23 cellular contexts compared by ENCODE assay signal in the genomic region with DNA sequence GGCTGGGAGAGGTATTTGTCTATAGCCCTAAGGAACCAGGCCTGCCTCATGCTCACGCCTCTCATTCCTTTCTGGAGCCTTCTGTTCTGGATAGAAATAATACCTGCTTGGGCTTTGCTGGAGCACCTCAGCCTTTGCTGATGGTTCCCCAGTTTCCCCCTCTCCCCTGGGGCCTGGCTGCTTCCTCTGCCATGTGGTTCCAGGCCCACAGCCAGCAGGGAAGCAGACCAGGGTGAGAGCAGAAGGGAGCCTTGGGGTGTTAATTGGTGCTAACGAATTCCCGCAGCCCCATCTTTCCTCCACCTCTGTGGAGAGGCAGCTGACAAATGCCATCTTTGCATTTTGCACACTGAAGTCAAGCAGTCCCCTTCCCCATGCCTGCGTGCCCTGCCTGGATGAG. TPM values are rescaled to one million over a fixed set of nuclear protein-coding genes. Genes with fewer than 3 reads are reported as not detected.
DNase-seq lines count a peak whose midpoint lies in the region; ATAC-seq, FAIRE-seq and TF ChIP-seq lines count a peak whose summit lies in the region.
"Had no signal": no experiment of that assay in that cellular context is flagged by ENCODE, and none has a peak within 500 bp of the region (broad histone marks: within the 10 kb centered on the region; RNA-seq: fewer than 3 reads in every experiment).

No MANE protein-coding gene starts in this region.

- H3K27ac ChIP-seq in cardiac muscle cell, result peak overlapping the region; percentile 91
- H3K27ac ChIP-seq in right cardiac atrium (ENCODE audit: low read length), result no peak overlapping the region
- H3K27ac ChIP-seq in kidney (ENCODE audit: low read depth in 2 of 2, low read length in 2 of 2), result no peak overlapping the region
- H3K27ac ChIP-seq in upper lobe of right lung, result no peak overlapping the region
- H3K27ac ChIP-seq: C4-2B, Peyer's patch, SJCRH30 had no signal

- H3K27me3 ChIP-seq in cardiac muscle cell, result no peaks in the 10 kb centered on the region
- H3K27me3 ChIP-seq in right cardiac atrium (ENCODE audit: control insufficient read depth, insufficient read depth), result no peaks in the 10 kb centered on the region
- peaks cover 7% of the 10 kb centered on the region for H3K27me3 ChIP-seq in upper lobe of right lung
- H3K27me3 ChIP-seq: Peyer's patch had no signal

- peaks cover 6% of the 10 kb centered on the region for H3K27me3 Mint-ChIP-seq in brain

- no peak overlapping the region for H3K9ac ChIP-seq in kidney (ENCODE audit: low read length in 2 of 2)

- no peaks in the 10 kb centered on the region for H3K9me3 Mint-ChIP-seq in brain
- H3K9me3 Mint-ChIP-seq: HFFc6, IgD-negative memory B cell had no signal

- H3K4me1 Mint-ChIP-seq in brain, result peaks cover 36% of the 10 kb centered on the region

- peaks cover 15% of the 10 kb centered on the region for H3K4me1 ChIP-seq in cardiac muscle cell (ENCODE audit: low read depth)
- no peaks in the 10 kb centered on the region for H3K4me1 ChIP-seq in right cardiac atrium (ENCODE audit: control insufficient read depth, insufficient read depth, low read length)
- H3K4me1 ChIP-seq in kidney (ENCODE audit: control insufficient read depth in 1 of 2, insufficient read depth in 1 of 2, low read depth in 1 of 2, low read length in 2 of 2), result no peaks in the 10 kb centered on the region
- no peaks in the 10 kb centered on the region for H3K4me1 ChIP-seq in upper lobe of right lung
- H3K4me1 ChIP-seq: Peyer's patch, SJCRH30 had no signal

- TF ChIP-seq CTCF in cardiac muscle cell (IDR thresholded peaks at IDR 0.05; ENCODE audit: low read depth, low read length) (no peak), brain (conservative IDR thresholded peaks at IDR 0.05) (no peak), kidney (IDR thresholded peaks at IDR 0.05; ENCODE audit: borderline replicate concordance, extremely low read depth, insufficient read depth) (no peak), upper lobe of right lung (IDR thresholded peaks at IDR 0.05) (no peak)

- no peak overlapping the region for H3K4me3 ChIP-seq in cardiac muscle cell
- H3K4me3 ChIP-seq in right cardiac atrium (ENCODE audit: low read length), result no peak overlapping the region
- no peak overlapping the region for H3K4me3 ChIP-seq in kidney (ENCODE audit: low read length in 2 of 2)
- no peak overlapping the region for H3K4me3 ChIP-seq in upper lobe of right lung
- H3K4me3 ChIP-seq: Peyer's patch, SJCRH30 had no signal

- no peaks in the 10 kb centered on the region for H3K9me3 ChIP-seq in cardiac muscle cell (ENCODE audit: low read depth)
- no peaks in the 10 kb centered on the region for H3K9me3 ChIP-seq in right cardiac atrium (ENCODE audit: control insufficient read depth, low read length)
- no peaks in the 10 kb centered on the region for H3K9me3 ChIP-seq in kidney (ENCODE audit: control insufficient read depth in 1 of 2, low read length in 2 of 2)
- H3K9me3 ChIP-seq in upper lobe of right lung, result no peaks in the 10 kb centered on the region
- H3K9me3 ChIP-seq: Peyer's patch, SJCRH30 had no signal

- no peaks in the 10 kb centered on the region for H3K36me3 ChIP-seq in cardiac muscle cell
- no peaks in the 10 kb centered on the region for H3K36me3 ChIP-seq in kidney (ENCODE audit: control insufficient read depth in 1 of 2, insufficient read depth in 2 of 2, low read length in 2 of 2)
- no peaks in the 10 kb centered on the region for H3K36me3 ChIP-seq in upper lobe of right lung
- H3K36me3 ChIP-seq: Peyer's patch, SJCRH30 had no signal

- DNase-seq in cardiac muscle cell (ENCODE audit: low read depth in 1 of 2, low spot score in 1 of 2) (no peak), right cardiac atrium (no peak), kidney (peak; percentile 26), upper lobe of right lung (peak; percentile 26), NCI-H748 (lab: John Stamatoyannopoulos, UW; ENCODE audit: unreplicated experiment) (no peak), SW 1271 (lab: John Stamatoyannopoulos, UW) (no peak)
- DNase-seq in stimulated activated CD4-positive, alpha-beta T cell treated with anti-CD3 and anti-CD28 coated beads, Interleukin-4, amount 100 ng/mL, for 1 hour, result no peak
- DNase-seq: 8988T, GDM1, HFFc6, MV-4-11, NCI-H1105 treated with DMSO at 0.1 percent for 48 hours, NCI-H1694, NCI-H2081, NCI-H69, SJCRH30 had no signal

- H3K27ac Mint-ChIP-seq in brain, result peak overlapping the region; percentile 7 to 96 (median 36)
- H3K27ac Mint-ChIP-seq: HFFc6, IgD-negative memory B cell had no signal

- peak overlapping the region in 2 of 5 experiments; percentile 32 to 63 for H3K4me3 Mint-ChIP-seq in brain
- H3K4me3 Mint-ChIP-seq: HFFc6, IgD-negative memory B cell had no signal

- 80% methylated on average over 4 of the region's 4 CpGs for WGBS in right cardiac atrium

- no peaks in the 10 kb centered on the region for H3K36me3 Mint-ChIP-seq in brain
- H3K36me3 Mint-ChIP-seq: IgD-negative memory B cell had no signal

- intact Hi-C loops in right cardiac atrium (cut with DNase I), result no loop called here
- intact Hi-C loops in kidney (cut with DNase I), result no loop called here
- intact Hi-C loops in upper lobe of right lung (cut with DNase I), result no loop called here

- no peak for FAIRE-seq in kidney (lab: Jason Lieb, UNC)
- FAIRE-seq: GM18507, H54 had no signal

- ATAC-seq in right cardiac atrium, result no peak
- ATAC-seq in upper lobe of right lung, result no peak

RNA-seq across cellular contexts. Expression of a gene that starts 13.1 kb away (rescaled TPM):
- total RNA-seq in cardiac muscle cell (2.9 and 3.3 TPM in 2 replicates), right cardiac atrium (10 to 100 TPM in 3 of 4 donors, 1 to 10 TPM in 1; 5.8 to 13.7 (median 11.3) TPM), kidney (7.9 TPM), upper lobe of right lung (3.6 TPM)
- polyA plus RNA-seq in cardiac muscle cell (1.6 and 3.0 TPM in 2 replicates), right cardiac atrium (6.9 TPM), brain (ENCODE audit: insufficient read depth, low read depth, low replicate concordance) (59.3 TPM), kidney (ENCODE audit: insufficient read depth, low read depth, low replicate concordance) (9.0 TPM)
- total RNA-seq: NCI-H460, SJCRH30 had no signal

Comparison
In these comparisons a context has a peak if more than half of its experiments do, and no peak if none do; other contexts are left out.
1. DNase-seq: peak in kidney (single experiment) and upper lobe of right lung (single experiment); none in cardiac muscle cell (0 of 2), right cardiac atrium (0 of 3), stimulated activated CD4-positive, alpha-beta T cell treated with anti-CD3 and anti-CD28 coated beads, Interleukin-4, amount 100 ng/mL, for 1 hour (single experiment), NCI-H748 (single experiment) and SW 1271 (0 of 2).